ENCODE assay signal across 1 cellular context in the genomic region with DNA sequence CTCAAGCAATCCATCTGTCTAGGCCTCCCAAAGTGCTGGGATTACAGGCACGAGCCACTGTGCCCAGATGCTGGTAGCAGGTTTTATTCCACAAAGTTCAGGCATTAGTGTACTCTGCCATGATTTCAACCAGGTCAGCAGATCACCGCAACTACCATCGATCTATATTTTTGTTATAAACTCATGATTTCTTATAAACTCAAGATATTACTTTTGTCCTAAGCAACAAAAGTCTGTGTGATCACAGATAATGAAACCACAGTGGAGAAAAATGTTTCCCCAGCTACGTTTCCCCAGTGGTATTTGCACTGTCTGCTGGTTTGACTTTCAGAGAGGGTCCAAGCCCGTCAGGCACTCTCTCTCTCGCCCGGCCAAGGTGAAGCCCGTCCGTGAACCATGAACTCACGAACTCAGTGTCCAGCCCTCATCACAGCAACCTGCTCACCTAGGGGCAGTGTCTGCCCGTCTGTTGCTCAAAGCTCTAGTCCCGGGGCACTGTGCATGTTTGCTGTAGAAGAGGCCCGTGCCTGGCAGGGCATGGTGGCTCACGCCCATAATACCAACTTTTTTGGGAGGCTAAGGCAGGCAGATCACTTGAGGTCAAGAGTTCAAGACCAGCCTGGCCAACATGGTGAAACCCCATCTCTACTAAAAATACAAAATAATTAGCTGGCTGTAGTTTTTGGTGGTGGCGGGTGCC.
TF ChIP-seq lines count a peak whose summit lies in the region.

No MANE protein-coding gene starts in this region.

TF ChIP-seq in HepG2, 621 proteins besides CTCF, POLR2A, EP300 and RAD21 (continued from another document and continues in another):
- TF ChIP-seq, protein P1, sequence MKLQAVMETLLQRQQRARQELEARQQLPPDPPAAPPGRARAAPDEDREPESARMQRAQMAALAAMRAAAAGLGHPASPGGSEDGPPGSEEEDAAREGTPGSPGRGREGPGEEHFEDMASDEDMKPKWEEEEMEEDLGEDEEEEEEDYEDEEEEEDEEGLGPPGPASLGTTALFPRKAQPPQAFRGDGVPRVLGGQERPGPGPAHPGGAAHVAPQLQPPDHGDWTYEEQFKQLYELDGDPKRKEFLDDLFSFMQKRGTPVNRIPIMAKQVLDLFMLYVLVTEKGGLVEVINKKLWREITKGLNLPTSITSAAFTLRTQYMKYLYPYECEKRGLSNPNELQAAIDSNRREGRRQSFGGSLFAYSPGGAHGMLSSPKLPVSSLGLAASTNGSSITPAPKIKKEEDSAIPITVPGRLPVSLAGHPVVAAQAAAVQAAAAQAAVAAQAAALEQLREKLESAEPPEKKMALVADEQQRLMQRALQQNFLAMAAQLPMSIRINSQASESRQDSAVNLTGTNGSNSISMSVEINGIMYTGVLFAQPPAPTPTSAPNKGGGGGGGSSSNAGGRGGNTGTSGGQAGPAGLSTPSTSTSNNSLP (IDR thresholded peaks at IDR 0.05; ENCODE audit: low read depth, low read length): peak; percentile 22; the same call in 1 of the 2 replicates
- no peak for TF ChIP-seq PAF1 (CRISPR knock-in tag; IDR thresholded peaks at IDR 0.05)
- TF ChIP-seq RAD51 (IDR thresholded peaks at IDR 0.05; ENCODE audit: borderline replicate concordance): no peak
- TF ChIP-seq ETV6 (CRISPR knock-in tag; conservative IDR thresholded peaks at IDR 0.05): no peak
- TF ChIP-seq ZNF609 (CRISPR knock-in tag; IDR thresholded peaks at IDR 0.05; ENCODE audit: borderline replicate concordance): peak; percentile 84; the same call in 1 of the 2 replicates
- peak; percentile 24; the same call in 1 of the 2 replicates for TF ChIP-seq TRAFD1 (CRISPR knock-in tag; IDR thresholded peaks at IDR 0.05; ENCODE audit: borderline replicate concordance)
- TF ChIP-seq, protein P2, sequence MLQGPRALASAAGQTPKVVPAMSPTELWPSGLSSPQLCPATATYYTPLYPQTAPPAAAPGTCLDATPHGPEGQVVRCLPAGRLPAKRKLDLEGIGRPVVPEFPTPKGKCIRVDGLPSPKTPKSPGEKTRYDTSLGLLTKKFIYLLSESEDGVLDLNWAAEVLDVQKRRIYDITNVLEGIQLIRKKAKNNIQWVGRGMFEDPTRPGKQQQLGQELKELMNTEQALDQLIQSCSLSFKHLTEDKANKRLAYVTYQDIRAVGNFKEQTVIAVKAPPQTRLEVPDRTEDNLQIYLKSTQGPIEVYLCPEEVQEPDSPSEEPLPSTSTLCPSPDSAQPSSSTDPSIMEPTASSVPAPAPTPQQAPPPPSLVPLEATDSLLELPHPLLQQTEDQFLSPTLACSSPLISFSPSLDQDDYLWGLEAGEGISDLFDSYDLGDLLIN (CRISPR knock-in tag; IDR thresholded peaks at IDR 0.05; ENCODE audit: borderline replicate concordance): 0 out of 2 replicates have a peak, but pooled peaks have one; percentile 41
- no peak for TF ChIP-seq POLR2AphosphoS2 (IDR thresholded peaks at IDR 0.05; ENCODE audit: low read depth, low read length)
- no peak for TF ChIP-seq KLF6 (CRISPR knock-in tag; IDR thresholded peaks at IDR 0.05)
- peak; percentile 34 to 67; a peak in 3 of 4 replicates for TF ChIP-seq NR2F1 (CRISPR knock-in tag; IDR thresholded peaks at IDR 0.05)
- TF ChIP-seq ZNF501 (CRISPR knock-in tag; IDR thresholded peaks at IDR 0.05): peak; percentile 50; the same call in 1 of the 2 replicates
- TF ChIP-seq SNAPC4 (CRISPR knock-in tag; IDR thresholded peaks at IDR 0.05): no peak
- TF ChIP-seq ARNTL (CRISPR knock-in tag; IDR thresholded peaks at IDR 0.05): peak; percentile 86
- no peak for TF ChIP-seq ELF4 (CRISPR knock-in tag; IDR thresholded peaks at IDR 0.05; ENCODE audit: borderline replicate concordance)
- no peak for TF ChIP-seq RNF219 (CRISPR knock-in tag; IDR thresholded peaks at IDR 0.05)
- TF ChIP-seq SMC3 (IDR thresholded peaks at IDR 0.05; ENCODE audit: low read length): no peak; the same call in 1 of the 2 replicates
- peak; percentile 100 for TF ChIP-seq ZNF343 (CRISPR knock-in tag; IDR thresholded peaks at IDR 0.05)
- no peak for TF ChIP-seq ZKSCAN1 (IDR thresholded peaks at IDR 0.05; ENCODE audit: low read length)
- no peak for TF ChIP-seq ATAD3A (CRISPR knock-in tag; IDR thresholded peaks at IDR 0.05)
- TF ChIP-seq ZNF275 (CRISPR knock-in tag; IDR thresholded peaks at IDR 0.05; ENCODE audit: borderline replicate concordance): 0 out of 2 replicates have a peak, but pooled peaks have one; percentile 52
- TF ChIP-seq ZNF430 (CRISPR knock-in tag; IDR thresholded peaks at IDR 0.05): no peak
- no peak for TF ChIP-seq PRDM4 (CRISPR knock-in tag; IDR thresholded peaks at IDR 0.05; ENCODE audit: borderline replicate concordance)
- peak; percentile 44; the same call in 1 of the 2 replicates for TF ChIP-seq NCOA2 (CRISPR knock-in tag; IDR thresholded peaks at IDR 0.05)
- no peak for TF ChIP-seq ZNF138 (CRISPR knock-in tag; IDR thresholded peaks at IDR 0.05; ENCODE audit: low read depth)
- TF ChIP-seq SNRNP70 (IDR thresholded peaks at IDR 0.05; ENCODE audit: low read depth, low read length): no peak
- TF ChIP-seq ZNF441 (CRISPR knock-in tag; IDR thresholded peaks at IDR 0.05; ENCODE audit: borderline replicate concordance): no peak
- TF ChIP-seq SIX4 (CRISPR knock-in tag; IDR thresholded peaks at IDR 0.05): no peak
- TF ChIP-seq MTF1 (CRISPR knock-in tag; IDR thresholded peaks at IDR 0.05): no peak
- TF ChIP-seq, protein P3, sequence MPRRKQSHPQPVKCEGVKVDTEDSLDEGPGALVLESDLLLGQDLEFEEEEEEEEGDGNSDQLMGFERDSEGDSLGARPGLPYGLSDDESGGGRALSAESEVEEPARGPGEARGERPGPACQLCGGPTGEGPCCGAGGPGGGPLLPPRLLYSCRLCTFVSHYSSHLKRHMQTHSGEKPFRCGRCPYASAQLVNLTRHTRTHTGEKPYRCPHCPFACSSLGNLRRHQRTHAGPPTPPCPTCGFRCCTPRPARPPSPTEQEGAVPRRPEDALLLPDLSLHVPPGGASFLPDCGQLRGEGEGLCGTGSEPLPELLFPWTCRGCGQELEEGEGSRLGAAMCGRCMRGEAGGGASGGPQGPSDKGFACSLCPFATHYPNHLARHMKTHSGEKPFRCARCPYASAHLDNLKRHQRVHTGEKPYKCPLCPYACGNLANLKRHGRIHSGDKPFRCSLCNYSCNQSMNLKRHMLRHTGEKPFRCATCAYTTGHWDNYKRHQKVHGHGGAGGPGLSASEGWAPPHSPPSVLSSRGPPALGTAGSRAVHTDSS (CRISPR knock-in tag; conservative IDR thresholded peaks at IDR 0.05): no peak
